8 cellular contexts compared by ENCODE assay signal in genomic region chr7:106462365-106462859, GRCh38.
DNase-seq lines count a peak whose midpoint lies in the region; ATAC-seq and TF ChIP-seq lines count a peak whose summit lies in the region.

No MANE protein-coding gene starts in this region.

- no peaks in the 10 kb centered on the region for H3K27me3 ChIP-seq in CD8-positive, alpha-beta T cell (ENCODE audit: insufficient read depth, low read length)
- H3K27me3 ChIP-seq in GM23338 (ENCODE audit: insufficient read depth) (no peaks in the 10 kb centered on the region), lung (ENCODE audit: control insufficient read depth, insufficient read depth) (no peaks in the 10 kb centered on the region)

- no peak overlapping the region for H3K4me3 Mint-ChIP-seq in CD8-positive, alpha-beta T cell
- H3K4me3 Mint-ChIP-seq in GM23338 (no peak overlapping the region), chondrocyte (ENCODE audit: unreplicated experiment) (no peak overlapping the region)

- no peaks in the 10 kb centered on the region for H4K20me1 ChIP-seq in GM23338 (replicated peaks; ENCODE audit: insufficient read depth)

- H3K27ac ChIP-seq in CD8-positive, alpha-beta T cell (ENCODE audit: low read depth, low read length) = no peak overlapping the region
- H3K27ac ChIP-seq in GM23338 (ENCODE audit: low read depth) = no peak overlapping the region
- H3K27ac ChIP-seq in lung (ENCODE audit: low read depth in 1 of 2, low read length in 1 of 2) = no peak overlapping the region

- peak; percentile 57 for TF ChIP-seq CTCF in CD8-positive, alpha-beta T cell (IDR thresholded peaks at IDR 0.05)
- TF ChIP-seq CTCF in GM23338 (conservative IDR thresholded peaks at IDR 0.05; ENCODE audit: low read depth in 2 of 2) (peak; percentile 42 to 58; a peak in 3 of 4 replicates), chondrocyte (IDR thresholded peaks at IDR 0.05) (peak; percentile 84), lung (IDR thresholded peaks at IDR 0.05; ENCODE audit: control extremely low read depth, extremely low read depth) (peak; percentile 61)

- H3K36me3 Mint-ChIP-seq in CD8-positive, alpha-beta T cell = no peaks in the 10 kb centered on the region
- H3K36me3 Mint-ChIP-seq in GM23338 (ENCODE audit: low read depth) (peaks cover 13% of the 10 kb centered on the region), chondrocyte (ENCODE audit: low read depth) (peaks cover 3% of the 10 kb centered on the region)

- WGBS in lung, 2 donors = 18 to 25% methylated on average over 4 of the region's 4 CpGs

- peaks cover 3% of the 10 kb centered on the region for H3K9me3 ChIP-seq in CD8-positive, alpha-beta T cell (ENCODE audit: low read length)
- H3K9me3 ChIP-seq in lung (ENCODE audit: control insufficient read depth in 2 of 2, insufficient read depth in 1 of 2, low read length in 1 of 2) = no peaks in the 10 kb centered on the region

- H3K4me3 ChIP-seq in CD8-positive, alpha-beta T cell (ENCODE audit: low read depth, low read length) = no peak overlapping the region
- H3K4me3 ChIP-seq in GM23338 (no peak overlapping the region), lung (no peak overlapping the region)

- H3K9me3 Mint-ChIP-seq in CD8-positive, alpha-beta T cell = peaks cover 4% of the 10 kb centered on the region
- H3K9me3 Mint-ChIP-seq in GM23338 (peaks cover 20% of the 10 kb centered on the region), chondrocyte (ENCODE audit: low read depth) (peaks cover 3% of the 10 kb centered on the region)

- H3K36me3 ChIP-seq in CD8-positive, alpha-beta T cell (ENCODE audit: insufficient read depth, low read length) = no peaks in the 10 kb centered on the region
- H3K36me3 ChIP-seq in GM23338 (ENCODE audit: insufficient read depth) = peaks cover 3% of the 10 kb centered on the region
- no peaks in the 10 kb centered on the region for H3K36me3 ChIP-seq in lung (ENCODE audit: control insufficient read depth in 2 of 2, insufficient read depth in 2 of 2, low read length in 2 of 2)

- H3F3A ChIP-seq in GM23338 (replicated peaks; ENCODE audit: low read depth) = no peaks in the 10 kb centered on the region

- H3K4me2 ChIP-seq in GM23338 = no peak overlapping the region

- peaks cover 12% of the 10 kb centered on the region; the same call in 1 of the 2 replicates for H3K9me2 ChIP-seq in GM23338 (ENCODE audit: insufficient read depth)

- CTCF ChIA-PET in CD8-positive, alpha-beta T cell (lab: Charles Lee) = interaction anchor here (0.7 to 6.3 kb wide), 11 partner anchors 8 to 288 kb away, joined by 3 to 194 read pairs (median 3); no protein-coding TSS in a partner anchor

- intact Hi-C loops in CD8-positive, alpha-beta T cell (cut with DNase I, micrococcal nuclease) = loop anchor here (1.0 to 5.0 kb wide), 2 partner anchors 286 to 405 kb away; no protein-coding TSS in a partner anchor

- POLR2A ChIA-PET in CD8-positive, alpha-beta T cell (lab: Charles Lee) = interaction anchor here (1.0 to 1.1 kb wide), 2 partner anchors 178 to 284 kb away, joined by 3 to 4 read pairs; partner anchors contain the start of gene NAMPT

- H3K79me2 ChIP-seq in GM23338 (replicated peaks; ENCODE audit: insufficient read depth) = no peaks in the 10 kb centered on the region

- H3K4me1 Mint-ChIP-seq in CD8-positive, alpha-beta T cell (ENCODE audit: low read depth) = no peaks in the 10 kb centered on the region
- H3K4me1 Mint-ChIP-seq in GM23338 (peaks cover 27% of the 10 kb centered on the region), chondrocyte (ENCODE audit: low read depth) (peaks cover 30% of the 10 kb centered on the region)

- H3K27me3 Mint-ChIP-seq in CD8-positive, alpha-beta T cell (ENCODE audit: low read depth) = no peaks in the 10 kb centered on the region
- H3K27me3 Mint-ChIP-seq in GM23338 (ENCODE audit: insufficient read depth, low read depth, poor library complexity) (peaks cover 2% of the 10 kb centered on the region), chondrocyte (ENCODE audit: low read depth) (no peaks in the 10 kb centered on the region)

- ATAC-seq in CD8-positive, alpha-beta T cell = no peak
- peak; percentile 51 for ATAC-seq in GM23338
- no peak for ATAC-seq in lung (ENCODE audit: insufficient read depth, low FRiP score)
- no peak for ATAC-seq in HG03045 (IDR thresholded peaks at IDR 0.05; ENCODE audit: unreplicated experiment)
- ATAC-seq in HG02938 (IDR thresholded peaks at IDR 0.05; ENCODE audit: unreplicated experiment) = no peak

- no peak overlapping the region for H2AFZ ChIP-seq in GM23338

- no peak overlapping the region for H3K27ac Mint-ChIP-seq in CD8-positive, alpha-beta T cell
- H3K27ac Mint-ChIP-seq in GM23338 = no peak overlapping the region
- H3K27ac Mint-ChIP-seq in chondrocyte (ENCODE audit: unreplicated experiment) = no peak overlapping the region

- H3K4me1 ChIP-seq in CD8-positive, alpha-beta T cell (ENCODE audit: insufficient read depth, low read length) = no peaks in the 10 kb centered on the region
- H3K4me1 ChIP-seq in GM23338 (ENCODE audit: insufficient read depth) = peaks cover 6% of the 10 kb centered on the region
- H3K4me1 ChIP-seq in lung (ENCODE audit: control insufficient read depth in 2 of 2, insufficient read depth in 2 of 2, low read length in 2 of 2) = no peaks in the 10 kb centered on the region

- DNase-seq in CD8-positive, alpha-beta T cell = no peak
- DNase-seq in GM23338 (ENCODE audit: low spot score) (peak; percentile 47), NCI-H774 (lab: John Stamatoyannopoulos, UW) (peak; percentile 27), chondrocyte (ENCODE audit: low spot score) (no peak), lung (ENCODE audit: low spot score) (no peak)
- no peak for DNase-seq in stimulated activated CD4-positive, alpha-beta T cell treated with anti-CD3 and anti-CD28 coated beads, Interleukin-1b, Interleukin-23, amount 100 ng/mL, for 48 hours

TF ChIP-seq in GM23338, 12 proteins besides CTCF, POLR2A, EP300 and RAD21:
- TF ChIP-seq EZH2 (IDR thresholded peaks at IDR 0.05; ENCODE audit: low read depth, unreplicated experiment) (no peak), NANOG (IDR thresholded peaks at IDR 0.05; ENCODE audit: borderline replicate concordance) (no peak), JUNB (IDR thresholded peaks at IDR 0.05; ENCODE audit: unreplicated experiment) (no peak), REST (IDR thresholded peaks at IDR 0.05; ENCODE audit: unreplicated experiment) (no peak), EZH2phosphoT487 (IDR thresholded peaks at IDR 0.05; ENCODE audit: unreplicated experiment) (no peak)

Comparison
In these comparisons a context has a peak if more than half of its experiments do, and no peak if none do; other contexts are left out.
1. DNase-seq: peak in GM23338 (single experiment) and NCI-H774 (single experiment); none in CD8-positive, alpha-beta T cell (0 of 7), chondrocyte (single experiment), lung (single experiment) and stimulated activated CD4-positive, alpha-beta T cell treated with anti-CD3 and anti-CD28 coated beads, Interleukin-1b, Interleukin-23, amount 100 ng/mL, for 48 hours (single experiment).
2. Peak in every context shown above with its lines, with median percentiles within 50 percentile points of each other: CTCF ChIP-seq.